Comparison of ENCODE assay signal across 12 cellular contexts in the genomic region with DNA sequence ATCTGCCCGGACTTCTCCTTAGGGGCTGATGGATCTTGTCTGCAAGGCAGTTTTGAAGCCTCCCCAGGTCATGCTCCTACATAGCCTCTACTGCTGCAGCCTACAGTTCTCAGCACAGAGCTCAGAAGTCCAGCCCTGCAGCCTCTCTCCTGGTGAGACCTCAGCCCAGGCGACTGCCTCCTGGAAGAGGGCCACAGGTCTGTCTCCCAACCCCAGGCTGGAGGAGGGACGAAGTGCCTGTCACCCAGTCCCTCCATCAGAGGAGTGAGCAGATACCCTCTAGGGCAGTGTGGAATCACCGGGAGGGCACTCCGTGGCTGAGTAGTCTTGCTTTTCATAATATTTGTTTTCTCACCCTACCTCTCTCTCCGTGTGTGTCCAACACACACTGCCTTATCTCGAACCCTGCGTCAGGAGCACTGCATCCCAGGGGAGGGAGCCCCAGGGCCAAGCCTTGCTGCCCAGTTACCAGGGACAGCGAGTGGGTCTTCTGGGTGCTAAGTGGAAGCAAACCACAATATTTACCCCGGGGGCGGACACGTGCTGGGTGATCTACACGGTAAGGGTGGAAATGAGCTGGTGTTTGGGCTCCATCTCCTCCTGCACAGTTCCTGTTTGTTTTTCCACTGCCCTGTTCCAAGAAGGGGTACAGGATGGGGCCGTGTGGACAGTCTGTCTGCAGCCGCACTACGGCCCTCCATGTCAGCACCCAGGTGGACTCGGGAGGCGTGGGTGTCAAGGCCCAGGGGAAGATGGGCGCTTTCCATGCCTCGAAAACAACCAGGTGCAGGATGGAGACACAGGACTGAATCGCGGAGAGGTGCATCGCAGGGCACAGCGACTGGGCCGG.
DNase-seq lines count a peak whose midpoint lies in the region; ATAC-seq and TF ChIP-seq lines count a peak whose summit lies in the region.
"Had no signal": no experiment of that assay in that cellular context is flagged by ENCODE, and none has a peak within 500 bp of the region (broad histone marks: within the 10 kb centered on the region; RNA-seq: fewer than 3 reads in every experiment).

No MANE protein-coding gene starts in this region.

- H3K4me3 ChIP-seq in left ventricle myocardium inferior (peak overlapping the region; percentile 57), epithelial cell of esophagus (ENCODE audit: low read length) (peak overlapping the region; percentile 21)

- peaks cover 6% of the 10 kb centered on the region for H3K9me3 Mint-ChIP-seq in nephron
- H3K9me3 Mint-ChIP-seq: activated CD4-positive, alpha-beta memory T cell treated with anti-CD3 and anti-CD28 coated beads for 36 hours had no signal

- no peaks in the 10 kb centered on the region for H3K9me3 ChIP-seq in left ventricle myocardium inferior (replicated peaks)
- H3K9me3 ChIP-seq: thyroid gland had no signal

- H3K27me3 ChIP-seq in left ventricle myocardium inferior (ENCODE audit: low read depth) = peaks cover 75% of the 10 kb centered on the region
- H3K27me3 ChIP-seq: thyroid gland had no signal

- H3K4me1 ChIP-seq in left ventricle myocardium inferior = peaks cover 11% of the 10 kb centered on the region

- H3K4me3 Mint-ChIP-seq in nephron = peak overlapping the region; percentile 66 to 77 (median 73)
- H3K4me3 Mint-ChIP-seq: activated CD4-positive, alpha-beta memory T cell treated with anti-CD3 and anti-CD28 coated beads for 36 hours had no signal

- H3K27me3 Mint-ChIP-seq in nephron (ENCODE audit: low read depth) = peaks cover 58% of the 10 kb centered on the region

- no peak overlapping the region for H3K27ac Mint-ChIP-seq in nephron
- H3K27ac Mint-ChIP-seq: activated CD4-positive, alpha-beta memory T cell treated with anti-CD3 and anti-CD28 coated beads for 36 hours had no signal

- H3K27ac ChIP-seq in left ventricle myocardium inferior (replicated peaks) = no peak overlapping the region
- H3K27ac ChIP-seq: brain microvascular endothelial cell, thyroid gland had no signal

- intact Hi-C loops in left ventricle myocardium inferior (cut with micrococcal nuclease) (no loop called here), left ventricle myocardium superior (cut with micrococcal nuclease) (no loop called here)

- TF ChIP-seq CTCF in left ventricle myocardium inferior (IDR thresholded peaks at IDR 0.05; ENCODE audit: borderline replicate concordance) (no peak), epithelial cell of esophagus (IDR thresholded peaks at IDR 0.05; ENCODE audit: insufficient read depth, low read depth, low read length, missing control alignments) (no peak), nephron (IDR thresholded peaks at IDR 0.05; ENCODE audit: unreplicated experiment in 3 of 3) (no peak)

- no peaks in the 10 kb centered on the region for H3K36me3 ChIP-seq in left ventricle myocardium inferior
- H3K36me3 ChIP-seq: brain microvascular endothelial cell, thyroid gland had no signal

- DNase-seq in left ventricle myocardium inferior (no peak), left ventricle myocardium superior (no peak), epithelial cell of esophagus (ENCODE audit: low read depth) (no peak), cerebellar cortex (ENCODE audit: low spot score) (no peak), NCI-H187 (lab: John Stamatoyannopoulos, UW) (no peak), GM19240 (ENCODE audit: insufficient read length, low spot score) (no peak), OCI-M2 (lab: John Stamatoyannopoulos, UW; ENCODE audit: unreplicated experiment) (no peak)
- DNase-seq: activated CD4-positive, alpha-beta memory T cell treated with anti-CD3 and anti-CD28 coated beads for 36 hours; activated effector memory CD4-positive, alpha-beta T cell treated with Interleukin-2 at 50 U/mL for 16 hours; brain microvascular endothelial cell had no signal

- no peak for ATAC-seq in left ventricle myocardium superior

- H3K36me3 Mint-ChIP-seq in nephron (ENCODE audit: low read depth) = no peaks in the 10 kb centered on the region
- H3K36me3 Mint-ChIP-seq: activated CD4-positive, alpha-beta memory T cell treated with anti-CD3 and anti-CD28 coated beads for 36 hours had no signal

- no peaks in the 10 kb centered on the region for H3K4me1 Mint-ChIP-seq in nephron
